2 cellular contexts compared by ENCODE assay signal in the genomic region with DNA sequence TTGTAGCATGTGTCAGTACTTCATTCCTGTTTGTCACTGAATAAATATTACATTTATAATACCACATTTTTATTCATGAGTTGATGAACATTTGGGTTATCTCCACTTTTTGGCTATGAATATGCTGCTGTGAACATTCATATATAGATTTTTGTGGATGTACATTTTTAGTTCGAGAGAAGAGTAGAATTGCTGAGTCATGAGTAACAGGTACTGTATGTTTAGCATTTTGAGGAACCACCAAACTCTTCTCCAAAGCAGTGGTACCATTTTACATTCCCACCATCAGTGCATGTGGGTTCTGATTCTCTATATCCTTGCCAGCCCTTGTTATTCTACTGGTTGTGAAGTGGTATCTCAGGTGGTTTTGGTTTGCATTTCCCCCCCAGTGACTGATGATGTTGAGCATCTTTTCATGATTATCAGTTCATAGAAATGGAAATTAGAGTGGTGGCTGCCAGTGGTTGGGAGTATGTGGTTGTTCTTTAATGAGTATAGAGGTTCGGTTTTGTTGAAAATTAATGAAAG.
TF ChIP-seq lines count a peak whose summit lies in the region.

No MANE protein-coding gene starts in this region.

TF ChIP-seq in HepG2, 621 proteins besides CTCF, POLR2A, EP300 and RAD21:
- TF ChIP-seq PHF20 (CRISPR knock-in tag; IDR thresholded peaks at IDR 0.05): no peak
- TF ChIP-seq MAFF (IDR thresholded peaks at IDR 0.05; ENCODE audit: low read depth, low read length): peak; percentile 98
- peak; percentile 96 to 98 for TF ChIP-seq MAFK (conservative IDR thresholded peaks at IDR 0.05 in 1 of 2, IDR thresholded peaks at IDR 0.05 in 1 of 2; ENCODE audit: low read length in 2 of 2)
- no peak for TF ChIP-seq ZNF383 (CRISPR knock-in tag; IDR thresholded peaks at IDR 0.05; ENCODE audit: borderline replicate concordance)
- no peak for TF ChIP-seq MED1 (CRISPR knock-in tag; IDR thresholded peaks at IDR 0.05)
- TF ChIP-seq MTF2 (CRISPR knock-in tag; IDR thresholded peaks at IDR 0.05; ENCODE audit: borderline replicate concordance): no peak
- peak; percentile 84 for TF ChIP-seq NFE2L2 (IDR thresholded peaks at IDR 0.05; ENCODE audit: low read length)
- TF ChIP-seq RAD51 (IDR thresholded peaks at IDR 0.05; ENCODE audit: borderline replicate concordance): no peak
- TF ChIP-seq ZNF607 (CRISPR knock-in tag; IDR thresholded peaks at IDR 0.05; ENCODE audit: borderline replicate concordance): no peak

TF ChIP-seq in IMR-90, 13 proteins besides CTCF, POLR2A, EP300 and RAD21:
- TF ChIP-seq, protein P1, sequence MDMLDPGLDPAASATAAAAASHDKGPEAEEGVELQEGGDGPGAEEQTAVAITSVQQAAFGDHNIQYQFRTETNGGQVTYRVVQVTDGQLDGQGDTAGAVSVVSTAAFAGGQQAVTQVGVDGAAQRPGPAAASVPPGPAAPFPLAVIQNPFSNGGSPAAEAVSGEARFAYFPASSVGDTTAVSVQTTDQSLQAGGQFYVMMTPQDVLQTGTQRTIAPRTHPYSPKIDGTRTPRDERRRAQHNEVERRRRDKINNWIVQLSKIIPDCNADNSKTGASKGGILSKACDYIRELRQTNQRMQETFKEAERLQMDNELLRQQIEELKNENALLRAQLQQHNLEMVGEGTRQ (IDR thresholded peaks at IDR 0.05; ENCODE audit: low read depth, low read length): no peak
- TF ChIP-seq CEBPB (IDR thresholded peaks at IDR 0.05; ENCODE audit: low read depth, low read length): no peak
- no peak for TF ChIP-seq SMC3 (IDR thresholded peaks at IDR 0.05; ENCODE audit: low read depth, low read length)
- TF ChIP-seq RCOR1 (IDR thresholded peaks at IDR 0.05; ENCODE audit: insufficient replicate concordance, low read length): no peak
- TF ChIP-seq BHLHE40 (IDR thresholded peaks at IDR 0.05; ENCODE audit: low read depth, low read length): no peak
- TF ChIP-seq MAZ (IDR thresholded peaks at IDR 0.05; ENCODE audit: borderline replicate concordance, low read depth, low read length): no peak
- no peak for TF ChIP-seq MXI1 (IDR thresholded peaks at IDR 0.05; ENCODE audit: borderline replicate concordance, low read depth, low read length)
- no peak for TF ChIP-seq CHD1 (IDR thresholded peaks at IDR 0.05; ENCODE audit: low read depth, low read length)
- TF ChIP-seq FOS (IDR thresholded peaks at IDR 0.05; ENCODE audit: low read depth, low read length): no peak
- TF ChIP-seq, protein P2, sequence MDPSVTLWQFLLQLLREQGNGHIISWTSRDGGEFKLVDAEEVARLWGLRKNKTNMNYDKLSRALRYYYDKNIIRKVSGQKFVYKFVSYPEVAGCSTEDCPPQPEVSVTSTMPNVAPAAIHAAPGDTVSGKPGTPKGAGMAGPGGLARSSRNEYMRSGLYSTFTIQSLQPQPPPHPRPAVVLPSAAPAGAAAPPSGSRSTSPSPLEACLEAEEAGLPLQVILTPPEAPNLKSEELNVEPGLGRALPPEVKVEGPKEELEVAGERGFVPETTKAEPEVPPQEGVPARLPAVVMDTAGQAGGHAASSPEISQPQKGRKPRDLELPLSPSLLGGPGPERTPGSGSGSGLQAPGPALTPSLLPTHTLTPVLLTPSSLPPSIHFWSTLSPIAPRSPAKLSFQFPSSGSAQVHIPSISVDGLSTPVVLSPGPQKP (IDR thresholded peaks at IDR 0.05; ENCODE audit: borderline replicate concordance, low read depth, low read length): no peak
- TF ChIP-seq RFX5 (IDR thresholded peaks at IDR 0.05; ENCODE audit: low read depth, low read length): no peak
- peak; percentile 96 for TF ChIP-seq MAFK (IDR thresholded peaks at IDR 0.05; ENCODE audit: low read depth, low read length)
- TF ChIP-seq NFE2L2 (IDR thresholded peaks at IDR 0.05; ENCODE audit: low read depth, low read length): peak; percentile 86
TF ChIP-seq in IMR-90: peak in this region for 2.
